ENCODE assay signal across 9 cellular contexts in the genomic region with DNA sequence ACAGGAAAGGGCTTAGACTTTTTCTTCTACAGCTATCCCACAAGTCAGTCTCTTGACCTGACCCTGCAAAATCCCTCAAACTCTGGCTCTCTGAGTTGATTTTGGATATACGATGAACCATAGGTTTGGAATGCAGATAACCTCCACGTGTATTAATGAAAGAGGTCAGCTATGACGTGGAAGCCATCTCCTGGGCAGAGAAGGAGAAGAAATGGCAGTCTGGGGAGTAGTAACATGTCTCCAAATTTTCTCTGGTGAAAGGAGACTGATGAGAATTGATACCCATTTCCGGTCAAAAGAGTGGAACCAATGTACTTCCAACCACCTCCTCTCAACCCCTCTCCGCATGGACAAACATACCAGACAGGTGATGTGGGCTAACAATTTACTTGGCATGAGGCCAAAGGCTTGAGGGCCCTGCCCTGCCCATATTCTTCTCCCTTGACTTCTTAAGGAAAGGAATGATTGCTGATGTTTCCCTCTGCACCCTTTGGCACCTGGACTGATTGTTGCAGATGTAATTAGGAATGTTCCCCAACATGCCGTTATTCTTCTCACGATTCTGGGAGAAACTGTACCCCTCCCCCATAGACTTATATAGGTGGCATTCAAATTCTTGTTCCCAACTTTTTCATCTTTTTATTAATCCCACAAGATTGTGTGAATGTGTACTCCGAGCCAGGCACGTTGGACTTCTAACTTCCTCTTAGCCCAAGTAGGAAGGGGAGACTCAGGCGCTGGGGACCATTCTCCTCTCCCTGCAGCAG. TPM values are rescaled to one million over a fixed set of nuclear protein-coding genes. Genes with fewer than 3 reads are reported as not detected.
DNase-seq lines count a peak whose midpoint lies in the region; ATAC-seq and TF ChIP-seq lines count a peak whose summit lies in the region.
"Had no signal": no experiment of that assay in that cellular context is flagged by ENCODE, and none has a peak within 500 bp of the region (broad histone marks: within the 10 kb centered on the region; RNA-seq: fewer than 3 reads in every experiment).

No MANE protein-coding gene starts in this region.

- H3K36me3 Mint-ChIP-seq in progenitor cell of endocrine pancreas (ENCODE audit: insufficient read depth), result peaks cover 2% of the 10 kb centered on the region
- H3K36me3 Mint-ChIP-seq in activated T-cell treated with anti-CD3 and anti-CD28 coated beads, Interleukin-2, amount 50 U/mL, for 4 hours (ENCODE audit: insufficient read depth), result no peaks in the 10 kb centered on the region

- peaks cover 24% of the 10 kb centered on the region for H3K4me1 Mint-ChIP-seq in progenitor cell of endocrine pancreas (ENCODE audit: low read depth)
- peaks cover 3% of the 10 kb centered on the region for H3K4me1 Mint-ChIP-seq in activated T-cell treated with anti-CD3 and anti-CD28 coated beads, Interleukin-2, amount 50 U/mL, for 4 hours (ENCODE audit: low read depth)
- H3K4me1 Mint-ChIP-seq: central memory CD8-positive, alpha-beta T cell had no signal

- H3K27me3 Mint-ChIP-seq in progenitor cell of endocrine pancreas, result no peaks in the 10 kb centered on the region
- H3K27me3 Mint-ChIP-seq in activated T-cell treated with anti-CD3 and anti-CD28 coated beads, Interleukin-2, amount 50 U/mL, for 4 hours (ENCODE audit: low read depth), result peaks cover 16% of the 10 kb centered on the region
- H3K27me3 Mint-ChIP-seq: central memory CD8-positive, alpha-beta T cell had no signal

- H3K9me3 Mint-ChIP-seq in progenitor cell of endocrine pancreas (ENCODE audit: low read depth), result no peaks in the 10 kb centered on the region
- no peaks in the 10 kb centered on the region for H3K9me3 Mint-ChIP-seq in activated T-cell treated with anti-CD3 and anti-CD28 coated beads, Interleukin-2, amount 50 U/mL, for 4 hours
- H3K9me3 Mint-ChIP-seq: central memory CD8-positive, alpha-beta T cell had no signal

- H3K4me3 Mint-ChIP-seq in progenitor cell of endocrine pancreas (ENCODE audit: low read depth), result peak overlapping the region; percentile 97
- H3K4me3 Mint-ChIP-seq in activated T-cell treated with anti-CD3 and anti-CD28 coated beads, Interleukin-2, amount 50 U/mL, for 4 hours, result no peak overlapping the region
- H3K4me3 Mint-ChIP-seq: central memory CD8-positive, alpha-beta T cell had no signal

- no peak for TF ChIP-seq CTCF in progenitor cell of endocrine pancreas (IDR thresholded peaks at IDR 0.05; ENCODE audit: unreplicated experiment)

- peak overlapping the region; percentile 99 for H3K27ac Mint-ChIP-seq in progenitor cell of endocrine pancreas

- peak; percentile 51 for DNase-seq in Daoy (ENCODE audit: low read depth)
- DNase-seq in NCI-H69 (lab: John Stamatoyannopoulos, UW), result peak; percentile 77
- no peak for DNase-seq in progenitor cell of endocrine pancreas (ENCODE audit: low spot score, unreplicated experiment)
- DNase-seq in stimulated activated CD4-positive, alpha-beta T cell treated with anti-CD3 and anti-CD28 coated beads, Interleukin-12 subunit alpha, Interleukin-12 subunit beta, amount 100 ng/mL, for 4 hours, result no peak
- DNase-seq in activated T-cell treated with anti-CD3 and anti-CD28 coated beads, Interleukin-2, amount 50 U/mL, for 4 hours, result no peak
- DNase-seq in cortex of kidney (lab: John Stamatoyannopoulos, UW), result no peak

- ATAC-seq in esophagus mucosa, result peak; percentile 43
- no peak for ATAC-seq in activated T-cell treated with anti-CD3 and anti-CD28 coated beads, Interleukin-2, amount 50 U/mL, for 4 hours
- no peak for ATAC-seq in GM19324 (IDR thresholded peaks at IDR 0.05; ENCODE audit: low FRiP score, unreplicated experiment)

RNA-seq across cellular contexts. Expression of a gene that starts 0.6 kb away (rescaled TPM):
- 111 and 115 TPM in 2 replicates for total RNA-seq in Daoy (2014; rRNA removed; shearing (Covaris generic))
- 145 TPM for total RNA-seq in esophagus mucosa
- 98.7 and 106 TPM in 2 replicates for total RNA-seq in progenitor cell of endocrine pancreas
- 1 to 10 TPM in 1 of 3 donors, under 1 TPM in 2; 0.63 to 1.3 (median 0.92) TPM for total RNA-seq in activated T-cell treated with anti-CD3 and anti-CD28 coated beads, Interleukin-2, amount 50 U/mL, for 4 hours

Comparison
In these comparisons a context has a peak if more than half of its experiments do, and no peak if none do; other contexts are left out.
1. DNase-seq: peak in Daoy (single experiment) and NCI-H69 (single experiment); none in progenitor cell of endocrine pancreas (single experiment), stimulated activated CD4-positive, alpha-beta T cell treated with anti-CD3 and anti-CD28 coated beads, Interleukin-12 subunit alpha, Interleukin-12 subunit beta, amount 100 ng/mL, for 4 hours (single experiment), activated T-cell treated with anti-CD3 and anti-CD28 coated beads, Interleukin-2, amount 50 U/mL, for 4 hours (single experiment) and cortex of kidney (single experiment).
2. RNA of a gene that starts 0.6 kb away (total RNA-seq): 145 TPM in esophagus mucosa (single experiment), 111 to 115 TPM in Daoy and 98.7 to 106 TPM in progenitor cell of endocrine pancreas; 0.63 to 1.3 TPM in activated T-cell treated with anti-CD3 and anti-CD28 coated beads, Interleukin-2, amount 50 U/mL, for 4 hours; every median in the first group is over 10 times any median in the second.